17 cellular contexts compared by ENCODE assay signal in genomic region chr5:138702166-138702826, GRCh38. TPM values are rescaled to one million over a fixed set of nuclear protein-coding genes. Genes with fewer than 3 reads are reported as not detected.
A peak's percentile ranks its signal among the peaks of the same experiment; 100 is the strongest.
DNase-seq lines count a peak whose midpoint lies in the region; ATAC-seq and TF ChIP-seq lines count a peak whose summit lies in the region.
"Had no signal": no experiment of that assay in that cellular context is flagged by ENCODE, and none has a peak within 500 bp of the region (broad histone marks: within the 10 kb centered on the region; RNA-seq: fewer than 3 reads in every experiment).

No MANE protein-coding gene starts in this region.

- POLR2A ChIA-PET in HCT116 (lab: Charles Lee) = interaction anchor here (0.6 to 1.6 kb wide), 2 partner anchors 23 to 45 kb away, joined by 3 to 5 read pairs; no protein-coding TSS in a partner anchor

- TF ChIP-seq CTCF in HCT116 (IDR thresholded peaks at IDR 0.05 in 2 of 3, conservative IDR thresholded peaks at IDR 0.05 in 1 of 3; ENCODE audit: borderline replicate concordance in 1 of 3, insufficient read depth in 1 of 3, low read depth in 2 of 3, low read length in 2 of 3) (peak in 1 of 3 experiments; percentile 36; a peak in 1 of 6 replicates), epithelial cell of proximal tubule (conservative IDR thresholded peaks at IDR 0.05; ENCODE audit: low read depth, low read length) (peak; percentile 10), brain microvascular endothelial cell (IDR thresholded peaks at IDR 0.05; ENCODE audit: low read depth, low read length, missing control alignments) (no peak)

- no peaks in the 10 kb centered on the region for H3K9me3 ChIP-seq in HCT116 (ENCODE audit: control insufficient read depth in 1 of 2, insufficient read depth in 1 of 2, low read depth in 1 of 2, low read length in 2 of 2)
- H3K9me3 ChIP-seq: MG63 had no signal

- H3K36me3 ChIP-seq in HCT116 (ENCODE audit: control insufficient read depth in 1 of 2, insufficient read depth in 2 of 2, low read length in 2 of 2) (no peaks in the 10 kb centered on the region), brain microvascular endothelial cell (replicated peaks) (no peaks in the 10 kb centered on the region)
- H3K36me3 ChIP-seq: MG63 had no signal

- CTCF ChIA-PET in HCT116 (lab: Charles Lee) = interaction anchor here (0.7 to 2.5 kb wide), 3 partner anchors 23 to 88 kb away, joined by 4 to 15 read pairs (median 5); no protein-coding TSS in a partner anchor

- intact Hi-C loops in HCT116 (cut with micrococcal nuclease) = no loop called here

- H3K27ac ChIP-seq in HCT116 (ENCODE audit: low read depth, low read length) (no peak overlapping the region), brain microvascular endothelial cell (no peak overlapping the region)
- H3K27ac ChIP-seq: coronary artery had no signal

- in situ Hi-C loops in brain microvascular endothelial cell (cut with HindIII; ENCODE audit: low pct_ligation_motif_present, low sequenced_read_pairs) = no loop called here

- peak; percentile 73 for ATAC-seq in HCT116
- ATAC-seq in HG03521 (IDR thresholded peaks at IDR 0.05; ENCODE audit: unreplicated experiment) = no peak
- ATAC-seq: activated naive CD4-positive, alpha-beta T cell treated with anti-CD3 and anti-CD28 coated beads, Interleukin-2, amount 50 U/mL, for 72 hours; activated T-cell treated with anti-CD3 and anti-CD28 coated beads, Interleukin-2, amount 50 U/mL, for 72 hours; left cardiac atrium had no signal

- peak; percentile 57 for DNase-seq in DMS53 (lab: John Stamatoyannopoulos, UW)
- DNase-seq in HCT116 (ENCODE audit: low read depth, low spot score) = peak; percentile 39
- DNase-seq in NCI-H82 treated with DMSO at 0.1 percent for 48 hours (lab: John Stamatoyannopoulos, UW; ENCODE audit: unreplicated experiment) = peak; percentile 58
- no peak for DNase-seq in epithelial cell of proximal tubule (ENCODE audit: low read depth)
- no peak for DNase-seq in NCI-H2227 treated with DMSO at 0.1 percent for 48 hours (lab: John Stamatoyannopoulos, UW)
- DNase-seq in brain microvascular endothelial cell = no peak
- DNase-seq in DMS79 treated with DMSO at 0.1 percent for 48 hours (lab: John Stamatoyannopoulos, UW) = no peak
- DNase-seq: activated T-cell treated with anti-CD3 and anti-CD28 coated beads, Interleukin-2, amount 50 U/mL, for 72 hours; left cardiac atrium; MG63; NCI-H187 treated with DMSO at 0.1 percent for 48 hours; retina; SHP77 treated with DMSO at 0.1 percent for 48 hours; T-helper 2 cell had no signal

- no peak overlapping the region for H3K9ac ChIP-seq in HCT116 (ENCODE audit: low read length)

- no peaks in the 10 kb centered on the region for H4K20me1 ChIP-seq in HCT116 (ENCODE audit: insufficient read depth)

- RAD21 ChIA-PET in HCT116 (lab: Charles Lee; ENCODE audit: low non-redundant PET in 1 of 2, low total read pairs in 2 of 2, uncharacterized antibody in 2 of 2, unreplicated experiment in 2 of 2) = no interaction called here

- H3K4me3 ChIP-seq in HCT116 (replicated peaks in 1 of 2; ENCODE audit: low read depth in 1 of 2, low read length in 2 of 2) (no peak overlapping the region), epithelial cell of proximal tubule (ENCODE audit: low read depth, low read length) (no peak overlapping the region), brain microvascular endothelial cell (ENCODE audit: low read depth, low read length) (no peak overlapping the region)
- H3K4me3 ChIP-seq: coronary artery, MG63 had no signal

- H3K27me3 ChIP-seq in HCT116 (ENCODE audit: insufficient read depth, low read length) (no peaks in the 10 kb centered on the region), brain microvascular endothelial cell (replicated peaks) (no peaks in the 10 kb centered on the region)
- H3K27me3 ChIP-seq: MG63 had no signal

- no peak for TF ChIP-seq POLR2A in HCT116 (IDR thresholded peaks at IDR 0.05; ENCODE audit: borderline replicate concordance, extremely low read depth, insufficient read depth, insufficient read length)

- H3K4me2 ChIP-seq in HCT116 (ENCODE audit: low read length) = peak overlapping the region; percentile 31

- H2AFZ ChIP-seq in HCT116 (ENCODE audit: low read depth, low read length, poor library complexity, severe bottlenecking) = peak overlapping the region; percentile 42

- TSS peak; percentile 95 for BruUV-seq in HCT116 (replicated peaks; lab: Mats Ljungman, UMichigan)

- peak; percentile 37 for TF ChIP-seq RAD21 in HCT116 (IDR thresholded peaks at IDR 0.05; ENCODE audit: low read depth)

- H3K79me2 ChIP-seq in HCT116 (ENCODE audit: insufficient read depth, low read length) = no peaks in the 10 kb centered on the region

- H3K9me2 ChIP-seq in HCT116 (ENCODE audit: insufficient read depth) = no peaks in the 10 kb centered on the region; the same call in 1 of the 2 replicates

- peaks cover 2 to 22% of the 10 kb centered on the region in 2 experiments; a peak in 2 of 4 replicates for H3K4me1 ChIP-seq in HCT116 (ENCODE audit: control insufficient read depth in 1 of 2, insufficient read depth in 2 of 2, low read length in 2 of 2)

TF ChIP-seq in HCT116, 20 proteins besides CTCF, POLR2A, EP300 and RAD21 (continues in another document):
- no peak for TF ChIP-seq YY1 (IDR thresholded peaks at IDR 0.05; ENCODE audit: extremely low read depth, insufficient replicate concordance, low read depth, low read length)
- TF ChIP-seq REST (IDR thresholded peaks at IDR 0.05; ENCODE audit: low read depth) = no peak
- TF ChIP-seq, protein P1, sequence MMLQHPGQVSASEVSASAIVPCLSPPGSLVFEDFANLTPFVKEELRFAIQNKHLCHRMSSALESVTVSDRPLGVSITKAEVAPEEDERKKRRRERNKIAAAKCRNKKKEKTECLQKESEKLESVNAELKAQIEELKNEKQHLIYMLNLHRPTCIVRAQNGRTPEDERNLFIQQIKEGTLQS (IDR thresholded peaks at IDR 0.05) = peak; percentile 18; the same call in 1 of the 2 replicates
- TF ChIP-seq JUND (IDR thresholded peaks at IDR 0.05) = no peak
- TF ChIP-seq, protein P2, sequence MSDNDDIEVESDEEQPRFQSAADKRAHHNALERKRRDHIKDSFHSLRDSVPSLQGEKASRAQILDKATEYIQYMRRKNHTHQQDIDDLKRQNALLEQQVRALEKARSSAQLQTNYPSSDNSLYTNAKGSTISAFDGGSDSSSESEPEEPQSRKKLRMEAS (IDR thresholded peaks at IDR 0.05) = no peak; the same call in 1 of the 2 replicates
- TF ChIP-seq ELF1 (IDR thresholded peaks at IDR 0.05; ENCODE audit: borderline replicate concordance, low read depth) = no peak
- no peak for TF ChIP-seq TCF7L2 (IDR thresholded peaks at IDR 0.05; ENCODE audit: borderline replicate concordance, extremely low read depth, insufficient read depth, insufficient read length)
- no peak for TF ChIP-seq SRF (IDR thresholded peaks at IDR 0.05; ENCODE audit: low read depth)
- no peak for TF ChIP-seq FOSL1 (IDR thresholded peaks at IDR 0.05; ENCODE audit: low read depth)
- no peak for TF ChIP-seq ZNF274 (IDR thresholded peaks at IDR 0.05; ENCODE audit: low read depth, low read length)
- no peak for TF ChIP-seq EZH2phosphoT487 (IDR thresholded peaks at IDR 0.05; ENCODE audit: borderline replicate concordance)
- peak; percentile 92 for TF ChIP-seq CEBPB (IDR thresholded peaks at IDR 0.05; ENCODE audit: low read depth)
- TF ChIP-seq EZH2 (IDR thresholded peaks at IDR 0.05) = no peak
- TF ChIP-seq EGR1 (IDR thresholded peaks at IDR 0.05; ENCODE audit: low read depth) = no peak
- peak; percentile 49 for TF ChIP-seq POLR2AphosphoS5 (IDR thresholded peaks at IDR 0.05; ENCODE audit: low read depth, low read length)
- no peak for TF ChIP-seq SIN3A (IDR thresholded peaks at IDR 0.05; ENCODE audit: low read depth)
- no peak for TF ChIP-seq ZFX (IDR thresholded peaks at IDR 0.05)
- TF ChIP-seq, protein P3, sequence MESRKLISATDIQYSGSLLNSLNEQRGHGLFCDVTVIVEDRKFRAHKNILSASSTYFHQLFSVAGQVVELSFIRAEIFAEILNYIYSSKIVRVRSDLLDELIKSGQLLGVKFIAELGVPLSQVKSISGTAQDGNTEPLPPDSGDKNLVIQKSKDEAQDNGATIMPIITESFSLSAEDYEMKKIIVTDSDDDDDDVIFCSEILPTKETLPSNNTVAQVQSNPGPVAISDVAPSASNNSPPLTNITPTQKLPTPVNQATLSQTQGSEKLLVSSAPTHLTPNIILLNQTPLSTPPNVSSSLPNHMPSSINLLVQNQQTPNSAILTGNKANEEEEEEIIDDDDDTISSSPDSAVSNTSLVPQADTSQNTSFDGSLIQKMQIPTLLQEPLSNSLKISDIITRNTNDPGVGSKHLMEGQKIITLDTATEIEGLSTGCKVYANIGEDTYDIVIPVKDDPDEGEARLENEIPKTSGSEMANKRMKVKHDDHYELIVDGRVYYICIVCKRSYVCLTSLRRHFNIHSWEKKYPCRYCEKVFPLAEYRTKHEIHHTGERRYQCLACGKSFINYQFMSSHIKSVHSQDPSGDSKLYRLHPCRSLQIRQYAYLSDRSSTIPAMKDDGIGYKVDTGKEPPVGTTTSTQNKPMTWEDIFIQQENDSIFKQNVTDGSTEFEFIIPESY (IDR thresholded peaks at IDR 0.05; ENCODE audit: extremely low read depth, insufficient replicate concordance, low read length) = no peak

RNA-seq across cellular contexts. Expression of gene CTNNA1, which starts 50.9 kb away (rescaled TPM):
- total RNA-seq in HCT116 (2021; ENCODE audit: unreplicated experiment) (313 TPM), epithelial cell of proximal tubule (331 and 392 TPM in 2 replicates)
- 306 and 330 TPM in 2 replicates for polyA plus RNA-seq in HCT116 (2012)

Comparison
In these comparisons a context has a peak if more than half of its experiments do, and no peak if none do; other contexts are left out.
1. DNase-seq: peak in DMS53 (single experiment), HCT116 (single experiment) and NCI-H82 treated with DMSO at 0.1 percent for 48 hours (single experiment); none in epithelial cell of proximal tubule (single experiment), NCI-H2227 treated with DMSO at 0.1 percent for 48 hours (single experiment), brain microvascular endothelial cell (single experiment) and DMS79 treated with DMSO at 0.1 percent for 48 hours (single experiment).